ENCODE assay signal across 26 cellular contexts in the genomic region with DNA sequence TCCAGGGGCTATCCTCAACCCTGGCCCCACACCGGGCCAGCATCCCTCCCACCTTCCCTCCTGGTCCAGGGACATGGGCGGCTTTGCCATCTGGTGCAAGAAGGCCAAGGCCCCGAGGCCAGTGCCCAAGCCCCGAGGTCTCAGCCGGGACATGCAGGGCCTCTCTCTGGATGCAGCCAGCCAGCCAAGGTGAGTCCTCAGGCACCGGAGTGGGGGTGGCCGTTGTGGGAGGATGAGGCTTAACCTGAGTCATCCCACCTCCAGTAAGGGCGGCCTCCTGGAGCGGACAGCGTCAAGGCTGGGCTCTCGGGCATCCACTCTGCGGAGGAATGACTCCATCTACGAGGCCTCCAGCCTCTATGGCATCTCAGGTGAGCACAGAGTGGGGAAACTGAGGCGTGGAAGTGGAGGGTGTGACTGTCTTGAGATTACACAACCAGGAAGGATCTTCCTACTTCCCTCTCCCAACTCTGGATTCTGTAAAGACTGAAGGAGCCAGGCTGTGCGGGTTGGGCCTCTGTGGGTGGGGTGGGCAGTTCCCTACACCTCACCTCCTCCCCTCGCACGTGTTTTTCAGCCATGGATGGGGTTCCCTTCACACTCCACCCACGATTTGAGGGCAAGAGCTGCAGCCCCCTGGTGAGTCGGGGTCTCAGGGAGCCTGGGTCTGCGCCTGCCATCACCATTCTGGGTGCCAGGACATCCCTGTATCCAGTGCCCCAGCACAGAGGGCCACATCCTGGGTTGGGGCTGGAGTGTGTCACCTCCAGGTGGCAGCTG. TPM values are rescaled to one million over a fixed set of nuclear protein-coding genes. Genes with fewer than 3 reads are reported as not detected.
DNase-seq lines count a peak whose midpoint lies in the region; ATAC-seq, FAIRE-seq and TF ChIP-seq lines count a peak whose summit lies in the region.
"Had no signal": no experiment of that assay in that cellular context is flagged by ENCODE, and none has a peak within 500 bp of the region (broad histone marks: within the 10 kb centered on the region; RNA-seq: fewer than 3 reads in every experiment).

No MANE protein-coding gene starts in this region.

- TF ChIP-seq CTCF in RWPE1 (conservative IDR thresholded peaks at IDR 0.05; ENCODE audit: low read depth): no peak
- TF ChIP-seq CTCF in epithelial cell of esophagus (IDR thresholded peaks at IDR 0.05; ENCODE audit: insufficient read depth, low read depth, low read length, missing control alignments): no peak
- TF ChIP-seq CTCF in osteoblast (IDR thresholded peaks at IDR 0.05; ENCODE audit: extremely low read depth, low read depth, low read length): no peak

- POLR2A ChIA-PET in RWPE1 (lab: Yijun Ruan, JAX; ENCODE audit: low non-redundant PET): interaction anchor here (0.6 kb wide), 1 partner anchor 118 kb away, joined by 4 read pairs; no protein-coding TSS in a partner anchor

- peaks cover 3% of the 10 kb centered on the region for H3K79me2 ChIP-seq in osteoblast (ENCODE audit: insufficient read depth, low read length)

- H2AFZ ChIP-seq in osteoblast (ENCODE audit: low read length): no peak overlapping the region

- peaks cover 11% of the 10 kb centered on the region for H3K4me1 ChIP-seq in osteoblast (ENCODE audit: insufficient read depth, low read length)

- H3K36me3 ChIP-seq in H7 (replicated peaks; ENCODE audit: control insufficient read depth, insufficient read depth, low read length) (no peaks in the 10 kb centered on the region), osteoblast (ENCODE audit: insufficient read depth, low read length) (no peaks in the 10 kb centered on the region)

- no peaks in the 10 kb centered on the region for H4K20me1 ChIP-seq in osteoblast (ENCODE audit: insufficient read depth, low read length)

- peak; percentile 43 for DNase-seq in H7
- no peak for DNase-seq in RWPE1 (ENCODE audit: low spot score)
- peak; percentile 20 for DNase-seq in epithelial cell of esophagus (ENCODE audit: low read depth)
- DNase-seq in osteoblast (ENCODE audit: insufficient read length, low spot score, missing footprints): peak; percentile 52
- no peak for DNase-seq in frontal cortex (ENCODE audit: low spot score in 2 of 2)
- DNase-seq: C1 segment of cervical spinal cord; CD4-positive, alpha-beta memory T cell; COR-L47; DMS53; Karpas-422; NCI-H1105; NCI-H146; NCI-H1930; NCI-H2107; NCI-H774; PC-3; Right ventricle myocardium superior; T-cell had no signal

- H3K27ac ChIP-seq in RWPE1: peak overlapping the region; percentile 16; the same call in 1 of the 2 replicates
- H3K27ac ChIP-seq in osteoblast (ENCODE audit: low read depth, low read length): no peak overlapping the region
- H3K27ac ChIP-seq: SJSA1 had no signal

- H3K27me3 ChIP-seq in H7 (ENCODE audit: control insufficient read depth, insufficient read depth, low read length) (no peaks in the 10 kb centered on the region; the same call in 1 of the 2 replicates), osteoblast (ENCODE audit: insufficient read depth, low read length) (no peaks in the 10 kb centered on the region)
- H3K27me3 ChIP-seq: SJSA1 had no signal

- no peaks in the 10 kb centered on the region for H3K9me3 ChIP-seq in osteoblast (ENCODE audit: low read depth, low read length)
- H3K9me3 ChIP-seq: A549, SJSA1 had no signal

- H3K4me3 ChIP-seq in H7 (ENCODE audit: insufficient read depth, low read depth, low read length) (no peak overlapping the region), epithelial cell of esophagus (ENCODE audit: low read length) (no peak overlapping the region), osteoblast (ENCODE audit: insufficient read depth, low read length) (no peak overlapping the region)
- H3K4me3 ChIP-seq: A549, SJSA1 had no signal

- ATAC-seq in HG03039 (IDR thresholded peaks at IDR 0.05; ENCODE audit: unreplicated experiment): no peak
- ATAC-seq in HG03045 (IDR thresholded peaks at IDR 0.05; ENCODE audit: unreplicated experiment): no peak
- no peak for ATAC-seq in HG03457 (IDR thresholded peaks at IDR 0.05; ENCODE audit: unreplicated experiment)
- ATAC-seq: A549, PC-3, T-cell had no signal

- CTCF ChIA-PET in RWPE1 (lab: Yijun Ruan, JAX): interaction anchor here (0.7 to 1.5 kb wide), 2 partner anchors 35 to 167 kb away, joined by 3 to 4 read pairs; no protein-coding TSS in a partner anchor

- FAIRE-seq in frontal cortex (lab: Jason Lieb, UNC): no peak
- FAIRE-seq: A549 had no signal

- no peak overlapping the region for H3K4me2 ChIP-seq in osteoblast (ENCODE audit: insufficient read depth, low read length)

RNA-seq across cellular contexts. Expression of a gene that starts 3.8 kb away (rescaled TPM):
- total RNA-seq in H7 (2014; rRNA removed; shearing (Covaris generic)): 75.1 and 91.4 TPM in 2 replicates
- 41.3 and 50.7 TPM in 2 replicates for total RNA-seq in osteoblast
- total RNA-seq in frontal cortex: 17.5 TPM

RNA-seq across cellular contexts. Expression of a gene that starts 18.2 kb away (rescaled TPM):
- 203 and 204 TPM in 2 replicates for total RNA-seq in H7 (2014; rRNA removed; shearing (Covaris generic))
- 10.1 and 13.8 TPM in 2 replicates for total RNA-seq in osteoblast
- total RNA-seq in frontal cortex: 1.6 TPM

RNA-seq across cellular contexts. Expression of a gene that starts 24.8 kb away (rescaled TPM):
- total RNA-seq in H7 (2014; rRNA removed; shearing (Covaris generic)): not detected in 2 replicates
- total RNA-seq in osteoblast (not detected in 2 replicates), frontal cortex (0.82 TPM)
- total RNA-seq: CD4-positive, alpha-beta memory T cell; Daoy; SJSA1; T-cell had no signal

RNA-seq across cellular contexts. Expression of a gene that starts 29.6 kb away (rescaled TPM):
- total RNA-seq in H7 (2014; rRNA removed; shearing (Covaris generic)): 0.42 and 1.5 TPM in 2 replicates
- total RNA-seq in osteoblast (not detected in 2 replicates), frontal cortex (not detected)
- total RNA-seq: H4, PC-3, Right ventricle myocardium superior, SJSA1 had no signal

RNA-seq across cellular contexts. Expression of a gene that starts 37.1 kb away (rescaled TPM):
- not detected in 2 replicates for total RNA-seq in H7 (2014; rRNA removed; shearing (Covaris generic))
- total RNA-seq in osteoblast (not detected in 2 replicates), frontal cortex (not detected)
- total RNA-seq: CD4-positive, alpha-beta memory T cell; Daoy; G401; H4; PC-3; SJSA1; T-cell had no signal

Comparison
In these comparisons a context has a peak if more than half of its experiments do, and no peak if none do; other contexts are left out.
1. DNase-seq: peak in H7 (single experiment), epithelial cell of esophagus (single experiment) and osteoblast (single experiment); none in RWPE1 (single experiment) and frontal cortex (0 of 2).
2. RNA of a gene that starts 18.2 kb away (total RNA-seq): 203 to 204 TPM in H7; 10.1 to 13.8 TPM in osteoblast and 1.6 TPM in frontal cortex (single experiment); every median in the first group is over 10 times any median in the second.